Comparison of ENCODE assay signal across 8 cellular contexts in the genomic region with DNA sequence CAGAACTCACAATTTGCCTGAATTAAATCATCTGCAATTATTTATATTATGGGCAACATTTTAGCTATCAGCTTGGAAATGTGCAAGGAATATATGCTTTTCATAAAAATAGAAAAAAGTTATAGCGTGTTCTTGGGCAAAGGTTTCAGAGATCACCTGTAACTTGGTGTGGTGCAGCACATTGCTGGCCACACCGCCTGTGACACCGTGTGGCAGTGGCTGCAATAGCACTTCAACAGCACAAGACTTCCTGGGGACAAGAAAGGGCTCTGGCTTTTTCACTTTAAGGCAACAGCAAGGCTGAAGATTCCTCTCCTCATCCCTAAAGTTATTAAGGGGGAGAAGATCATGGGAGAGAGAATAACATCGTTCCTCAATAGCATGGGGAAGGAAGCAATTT. TPM values are rescaled to one million over a fixed set of nuclear protein-coding genes. Genes with fewer than 3 reads are reported as not detected.
A peak's percentile ranks its signal among the peaks of the same experiment; 100 is the strongest.
DNase-seq lines count a peak whose midpoint lies in the region; ATAC-seq, FAIRE-seq and TF ChIP-seq lines count a peak whose summit lies in the region.

No MANE protein-coding gene starts in this region.

- TF ChIP-seq CTCF in AG10803 (conservative IDR thresholded peaks at IDR 0.05; ENCODE audit: low read length) (peak; percentile 34), VCaP (conservative IDR thresholded peaks at IDR 0.05) (peak; percentile 80)

- DNase-seq in AG10803 (ENCODE audit: low read depth) (no peak), HT-29 (ENCODE audit: low spot score) (peak; percentile 56), urothelium cell line (ENCODE audit: low spot score) (peak; percentile 4), EL (no peak), foreskin melanocyte (no peak), DMS114 treated with DMSO at 0.1 percent for 48 hours (lab: John Stamatoyannopoulos, UW; ENCODE audit: unreplicated experiment) (no peak)

- FAIRE-seq in urothelium cell line (lab: Jason Lieb, UNC): no peak

- no peak overlapping the region for H3K27ac ChIP-seq in VCaP

- no peak overlapping the region for H3K4me3 ChIP-seq in AG10803 (ENCODE audit: low read length)

- peak; percentile 86 for ATAC-seq in GM19324 (IDR thresholded peaks at IDR 0.05; ENCODE audit: low FRiP score, unreplicated experiment)

RNA-seq across cellular contexts. Expression of gene SERPINB3, which starts 14.8 kb away (rescaled TPM):
- total RNA-seq in HT-29 (2014; rRNA removed; shearing (Covaris generic)): not detected in 2 replicates

RNA-seq across cellular contexts. Expression of gene SERPINB11, which starts 26.2 kb away (rescaled TPM):
- total RNA-seq in HT-29 (2014; rRNA removed; shearing (Covaris generic)): not detected in 2 replicates

RNA-seq across cellular contexts. Expression of gene SERPINB4, which starts 32.5 kb away (rescaled TPM):
- total RNA-seq in HT-29 (2014; rRNA removed; shearing (Covaris generic)): not detected in 2 replicates

Comparison
In these comparisons a context has a peak if more than half of its experiments do, and no peak if none do; other contexts are left out.
1. DNase-seq: peak in HT-29 (single experiment) and urothelium cell line (single experiment); none in AG10803 (single experiment), EL (single experiment), foreskin melanocyte (single experiment) and DMS114 treated with DMSO at 0.1 percent for 48 hours (single experiment).